ENCODE assay signal across 1 cellular context in genomic region chr6:12312736-12313135, GRCh38.
A peak's percentile ranks its signal among the peaks of the same experiment; 100 is the strongest.
TF ChIP-seq lines count a peak whose summit lies in the region.

No MANE protein-coding gene starts in this region.

TF ChIP-seq in A549, 52 proteins besides CTCF, POLR2A, EP300 and RAD21 (continued from another document):
- TF ChIP-seq PBX3 (IDR thresholded peaks at IDR 0.05) (no peak), HEYL (CRISPR knock-in tag; IDR thresholded peaks at IDR 0.05) (peak; percentile 94), SMC3 (IDR thresholded peaks at IDR 0.05) (no peak), NPAS2 (CRISPR knock-in tag; IDR thresholded peaks at IDR 0.05; ENCODE audit: borderline replicate concordance) (no peak), KDM1A (IDR thresholded peaks at IDR 0.05; ENCODE audit: low read depth) (no peak), MAFK (IDR thresholded peaks at IDR 0.05; ENCODE audit: partially characterized antibody) (no peak), JUNB (IDR thresholded peaks at IDR 0.05) (no peak), BHLHE40 (IDR thresholded peaks at IDR 0.05; ENCODE audit: low read depth, low read length) (no peak), HOXB5 (CRISPR knock-in tag; IDR thresholded peaks at IDR 0.05) (peak; percentile 95), RNF2 (IDR thresholded peaks at IDR 0.05; ENCODE audit: borderline replicate concordance, low read depth) (no peak), CBX2 (IDR thresholded peaks at IDR 0.05; ENCODE audit: borderline replicate concordance, low read depth) (no peak), HOXB13 (CRISPR knock-in tag; IDR thresholded peaks at IDR 0.05; ENCODE audit: low read depth) (peak; percentile 98), ELK1 (IDR thresholded peaks at IDR 0.05; ENCODE audit: low read depth, low read length) (no peak), TFCP2L1 (CRISPR knock-in tag; IDR thresholded peaks at IDR 0.05) (0 out of 2 replicates have a peak, but pooled peaks have one; percentile 60), FOSL2 (IDR thresholded peaks at IDR 0.05) (no peak), FOSL2 (CRISPR knock-in tag; IDR thresholded peaks at IDR 0.05) (no peak; the same call in 1 of the 2 replicates), PHF8 (IDR thresholded peaks at IDR 0.05; ENCODE audit: borderline replicate concordance, low read depth) (no peak), ZNF302 (CRISPR knock-in tag; IDR thresholded peaks at IDR 0.05) (peak; percentile 94), FOXS1 (CRISPR knock-in tag; IDR thresholded peaks at IDR 0.05) (peak; percentile 94; the same call in 1 of the 2 replicates), NR3C1 (IDR thresholded peaks at IDR 0.05) (no peak)
- TF ChIP-seq, protein P1, sequence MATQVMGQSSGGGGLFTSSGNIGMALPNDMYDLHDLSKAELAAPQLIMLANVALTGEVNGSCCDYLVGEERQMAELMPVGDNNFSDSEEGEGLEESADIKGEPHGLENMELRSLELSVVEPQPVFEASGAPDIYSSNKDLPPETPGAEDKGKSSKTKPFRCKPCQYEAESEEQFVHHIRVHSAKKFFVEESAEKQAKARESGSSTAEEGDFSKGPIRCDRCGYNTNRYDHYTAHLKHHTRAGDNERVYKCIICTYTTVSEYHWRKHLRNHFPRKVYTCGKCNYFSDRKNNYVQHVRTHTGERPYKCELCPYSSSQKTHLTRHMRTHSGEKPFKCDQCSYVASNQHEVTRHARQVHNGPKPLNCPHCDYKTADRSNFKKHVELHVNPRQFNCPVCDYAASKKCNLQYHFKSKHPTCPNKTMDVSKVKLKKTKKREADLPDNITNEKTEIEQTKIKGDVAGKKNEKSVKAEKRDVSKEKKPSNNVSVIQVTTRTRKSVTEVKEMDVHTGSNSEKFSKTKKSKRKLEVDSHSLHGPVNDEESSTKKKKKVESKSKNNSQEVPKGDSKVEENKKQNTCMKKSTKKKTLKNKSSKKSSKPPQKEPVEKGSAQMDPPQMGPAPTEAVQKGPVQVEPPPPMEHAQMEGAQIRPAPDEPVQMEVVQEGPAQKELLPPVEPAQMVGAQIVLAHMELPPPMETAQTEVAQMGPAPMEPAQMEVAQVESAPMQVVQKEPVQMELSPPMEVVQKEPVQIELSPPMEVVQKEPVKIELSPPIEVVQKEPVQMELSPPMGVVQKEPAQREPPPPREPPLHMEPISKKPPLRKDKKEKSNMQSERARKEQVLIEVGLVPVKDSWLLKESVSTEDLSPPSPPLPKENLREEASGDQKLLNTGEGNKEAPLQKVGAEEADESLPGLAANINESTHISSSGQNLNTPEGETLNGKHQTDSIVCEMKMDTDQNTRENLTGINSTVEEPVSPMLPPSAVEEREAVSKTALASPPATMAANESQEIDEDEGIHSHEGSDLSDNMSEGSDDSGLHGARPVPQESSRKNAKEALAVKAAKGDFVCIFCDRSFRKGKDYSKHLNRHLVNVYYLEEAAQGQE (IDR thresholded peaks at IDR 0.05), result no peak
- TF ChIP-seq, protein P2, sequence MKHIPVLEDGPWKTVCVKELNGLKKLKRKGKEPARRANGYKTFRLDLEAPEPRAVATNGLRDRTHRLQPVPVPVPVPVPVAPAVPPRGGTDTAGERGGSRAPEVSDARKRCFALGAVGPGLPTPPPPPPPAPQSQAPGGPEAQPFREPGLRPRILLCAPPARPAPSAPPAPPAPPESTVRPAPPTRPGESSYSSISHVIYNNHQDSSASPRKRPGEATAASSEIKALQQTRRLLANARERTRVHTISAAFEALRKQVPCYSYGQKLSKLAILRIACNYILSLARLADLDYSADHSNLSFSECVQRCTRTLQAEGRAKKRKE (CRISPR knock-in tag; IDR thresholded peaks at IDR 0.05; ENCODE audit: low read depth), result peak; percentile 88
- TF ChIP-seq, protein P3, sequence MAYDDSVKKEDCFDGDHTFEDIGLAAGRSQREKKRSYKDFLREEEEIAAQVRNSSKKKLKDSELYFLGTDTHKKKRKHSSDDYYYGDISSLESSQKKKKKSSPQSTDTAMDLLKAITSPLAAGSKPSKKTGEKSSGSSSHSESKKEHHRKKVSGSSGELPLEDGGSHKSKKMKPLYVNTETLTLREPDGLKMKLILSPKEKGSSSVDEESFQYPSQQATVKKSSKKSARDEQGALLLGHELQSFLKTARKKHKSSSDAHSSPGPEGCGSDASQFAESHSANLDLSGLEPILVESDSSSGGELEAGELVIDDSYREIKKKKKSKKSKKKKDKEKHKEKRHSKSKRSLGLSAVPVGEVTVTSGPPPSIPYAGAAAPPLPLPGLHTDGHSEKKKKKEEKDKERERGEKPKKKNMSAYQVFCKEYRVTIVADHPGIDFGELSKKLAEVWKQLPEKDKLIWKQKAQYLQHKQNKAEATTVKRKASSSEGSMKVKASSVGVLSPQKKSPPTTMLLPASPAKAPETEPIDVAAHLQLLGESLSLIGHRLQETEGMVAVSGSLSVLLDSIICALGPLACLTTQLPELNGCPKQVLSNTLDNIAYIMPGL (CRISPR knock-in tag; IDR thresholded peaks at IDR 0.05; ENCODE audit: borderline replicate concordance), result peak; percentile 71; the same call in 1 of the 2 replicates
TF ChIP-seq in A549: peak in this region for 13.
